Comparison of ENCODE assay signal across 8 cellular contexts in genomic region chr9:12813960-12814876, GRCh38. TPM values are rescaled to one million over a fixed set of nuclear protein-coding genes. Genes with fewer than 3 reads are reported as not detected.
DNase-seq lines count a peak whose midpoint lies in the region; ATAC-seq and TF ChIP-seq lines count a peak whose summit lies in the region.

No MANE protein-coding gene starts in this region.

- DNase-seq in SIG-M5 treated with dmso at 0.1 percent for 504 hours (lab: John Stamatoyannopoulos, UW; ENCODE audit: unreplicated experiment) (peak; percentile 30), SIG-M5 (lab: John Stamatoyannopoulos, UW) (no peak), NCI-H345 treated with DMSO at 0.1 percent for 48 hours (lab: John Stamatoyannopoulos, UW; ENCODE audit: unreplicated experiment) (peak; percentile 42), cerebellum (ENCODE audit: low spot score) (peak; percentile 45), right lobe of liver (peak in 1 of 3 donors; percentile 52), upper lobe of left lung (peak in 1 of 2 donors; percentile 76)
- DNase-seq in activated naive CD4-positive, alpha-beta T cell treated with Interleukin-2 at 50 U/mL for 16 hours = no peak

- H3K36me3 ChIP-seq in right lobe of liver = no peaks in the 10 kb centered on the region
- no peaks in the 10 kb centered on the region for H3K36me3 ChIP-seq in upper lobe of left lung

- peak overlapping the region; percentile 75 to 94 (median 86) for H3K27ac ChIP-seq in right lobe of liver
- H3K27ac ChIP-seq in upper lobe of left lung = peak overlapping the region; percentile 43 to 77 (median 64)

- WGBS in right lobe of liver (ENCODE audit: insufficient coverage, low coverage, low lambda C conversion rate, missing lambda C conversion rate) = 20% methylated on average over 6 of the region's 6 CpGs
- 19 to 26% methylated on average over 6 of the region's 6 CpGs for WGBS in upper lobe of left lung, 2 donors

- H3K4me3 ChIP-seq in right lobe of liver (peak overlapping the region in 1 of 3 donors; percentile 4), upper lobe of left lung (no peak overlapping the region)

- intact Hi-C loops in right lobe of liver (cut with DNase I) = no loop called here

- H3K4me1 ChIP-seq in right lobe of liver (peaks cover 0 to 68% (median 17%) of the 10 kb centered on the region in 4 donors), upper lobe of left lung (peaks cover 25 to 36% (median 31%) of the 10 kb centered on the region in 4 donors)

- no peaks in the 10 kb centered on the region for H3K27me3 ChIP-seq in right lobe of liver
- no peaks in the 10 kb centered on the region for H3K27me3 ChIP-seq in upper lobe of left lung

- TF ChIP-seq CTCF in right lobe of liver (IDR thresholded peaks at IDR 0.05) = peak in 1 of 4 donors; percentile 33
- TF ChIP-seq CTCF in upper lobe of left lung (IDR thresholded peaks at IDR 0.05) = peak in 4 of 6 experiments; percentile 31 to 53 (median 40)

- TF ChIP-seq EP300 in upper lobe of left lung (IDR thresholded peaks at IDR 0.05) = peak in 1 of 4 donors; percentile 93

- H3K9me3 ChIP-seq in right lobe of liver (no peaks in the 10 kb centered on the region), upper lobe of left lung (no peaks in the 10 kb centered on the region)

- ATAC-seq in right lobe of liver (peak; percentile 45 to 64 (median 54)), upper lobe of left lung (ENCODE audit: low FRiP score in 2 of 2) (peak; percentile 82 to 91), GM19023 (IDR thresholded peaks at IDR 0.05; ENCODE audit: unreplicated experiment) (no peak)

- TF ChIP-seq POLR2A in right lobe of liver (IDR thresholded peaks at IDR 0.05) (peak; percentile 50), upper lobe of left lung (IDR thresholded peaks at IDR 0.05) (no peak)

RNA-seq across cellular contexts. Expression of gene LURAP1L, which starts 39.4 kb away (rescaled TPM):
- total RNA-seq in cerebellum (13.3 TPM), right lobe of liver (10 to 100 TPM in 5 of 6 experiments, 1 to 10 TPM in 1; 9.6 to 38.0 (median 18.8) TPM), upper lobe of left lung (10 to 100 TPM; 25.4 to 59.7 (median 33.6) TPM)

Comparison
In these comparisons a context has a peak if more than half of its experiments do, and no peak if none do; other contexts are left out.
1. DNase-seq: peak in SIG-M5 treated with dmso at 0.1 percent for 504 hours (single experiment), NCI-H345 treated with DMSO at 0.1 percent for 48 hours (single experiment) and cerebellum (single experiment); none in SIG-M5 (single experiment) and activated naive CD4-positive, alpha-beta T cell treated with Interleukin-2 at 50 U/mL for 16 hours (single experiment).